15 cellular contexts compared by ENCODE assay signal in the genomic region with DNA sequence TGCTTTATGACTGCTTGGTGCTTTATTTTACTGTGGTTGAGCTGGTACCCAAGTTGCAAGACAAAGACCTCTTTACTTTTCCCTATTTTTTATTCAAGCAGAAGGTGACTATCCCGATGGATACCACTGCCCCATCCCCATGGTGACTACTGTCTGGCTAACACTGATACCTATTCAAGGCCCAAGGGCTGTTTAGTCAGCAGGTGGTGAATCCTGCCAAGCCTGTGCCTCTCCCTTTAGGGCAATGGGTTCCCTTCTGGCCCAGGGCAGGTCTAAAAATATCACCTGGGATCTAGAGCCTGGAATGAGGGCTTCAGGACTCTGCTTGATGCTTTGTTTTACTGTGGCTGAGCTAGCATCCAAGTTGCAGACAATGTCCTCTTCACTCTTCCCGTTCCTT.
A peak's percentile ranks its signal among the peaks of the same experiment; 100 is the strongest.
DNase-seq lines count a peak whose midpoint lies in the region; ATAC-seq and TF ChIP-seq lines count a peak whose summit lies in the region.
"Had no signal": no experiment of that assay in that cellular context is flagged by ENCODE, and none has a peak within 500 bp of the region (broad histone marks: within the 10 kb centered on the region; RNA-seq: fewer than 3 reads in every experiment).

No MANE protein-coding gene starts in this region.

- ATAC-seq in PC-3 (no peak), foreskin keratinocyte (peak; percentile 88)
- ATAC-seq: CD8-positive, alpha-beta T cell had no signal

- dilution Hi-C loops in mammary epithelial cell (cut with HindIII; ENCODE audit: low sequenced_read_pairs): no loop called here

- no peaks in the 10 kb centered on the region for H3K9me2 ChIP-seq in PC-3 (replicated peaks; ENCODE audit: low read length)

- H3K9ac ChIP-seq in PC-3 (ENCODE audit: low read length) (no peak overlapping the region), mammary epithelial cell (ENCODE audit: insufficient read depth, low read length) (no peak overlapping the region)

- H3K4me1 ChIP-seq in PC-3 (ENCODE audit: insufficient read depth, low read length): no peaks in the 10 kb centered on the region
- H3K4me1 ChIP-seq in mammary epithelial cell (ENCODE audit: insufficient read depth, low read length): peaks cover 7% of the 10 kb centered on the region
- H3K4me1 ChIP-seq in foreskin keratinocyte: no peaks in the 10 kb centered on the region
- no peaks in the 10 kb centered on the region for H3K4me1 ChIP-seq in ascending aorta
- no peaks in the 10 kb centered on the region for H3K4me1 ChIP-seq in stomach
- H3K4me1 ChIP-seq: Caco-2, HAP-1 had no signal

- POLR2A ChIA-PET in PC-3 (lab: Charles Lee; ENCODE audit: unreplicated experiment): no interaction called here

- H2AFZ ChIP-seq in PC-3 (ENCODE audit: low read length): no peak overlapping the region
- H2AFZ ChIP-seq in mammary epithelial cell (ENCODE audit: low read depth, low read length): peak overlapping the region; percentile 25

- no peaks in the 10 kb centered on the region for H3K27me3 ChIP-seq in PC-3 (ENCODE audit: low read length)
- H3K27me3 ChIP-seq in mammary epithelial cell (ENCODE audit: insufficient read depth, low read length): no peaks in the 10 kb centered on the region
- no peaks in the 10 kb centered on the region for H3K27me3 ChIP-seq in foreskin keratinocyte
- H3K27me3 ChIP-seq in ascending aorta: no peaks in the 10 kb centered on the region
- H3K27me3 ChIP-seq in stomach: no peaks in the 10 kb centered on the region

- H4K20me1 ChIP-seq in PC-3 (ENCODE audit: low read length) (no peaks in the 10 kb centered on the region), mammary epithelial cell (ENCODE audit: insufficient read depth, low read length) (no peaks in the 10 kb centered on the region)

- H3K4me2 ChIP-seq in PC-3 (ENCODE audit: low read length) (no peak overlapping the region), mammary epithelial cell (ENCODE audit: insufficient read depth, low read depth, low read length) (no peak overlapping the region)

- TF ChIP-seq EP300 in stomach (IDR thresholded peaks at IDR 0.05): no peak

- DNase-seq in PC-3 (peak; percentile 54), mammary epithelial cell (peak; percentile 66), foreskin keratinocyte (peak; percentile 17 to 48), ascending aorta (ENCODE audit: low spot score in 2 of 2) (no peak), RPMI8226 (no peak), stomach (no peak)
- DNase-seq: Caco-2; CD4-positive, CD25-positive, alpha-beta regulatory T cell; CD8-positive, alpha-beta T cell; DMS153; DND-41; GOT3; HFFc6 had no signal

- H3K4me3 ChIP-seq in PC-3 (ENCODE audit: low read length) (no peak overlapping the region), mammary epithelial cell (replicated peaks in 1 of 3; ENCODE audit: insufficient read depth in 1 of 3, low read depth in 2 of 3, low read length in 3 of 3) (no peak overlapping the region), ascending aorta (no peak overlapping the region), stomach (no peak overlapping the region)
- H3K4me3 ChIP-seq: HAP-1 had no signal

- no peaks in the 10 kb centered on the region for H3F3A ChIP-seq in PC-3 (ENCODE audit: low read length, unreplicated experiment)

- H3K27ac ChIP-seq in PC-3 (ENCODE audit: low read length): no peak overlapping the region
- no peak overlapping the region for H3K27ac ChIP-seq in mammary epithelial cell (ENCODE audit: insufficient read depth, low read depth, low read length)
- H3K27ac ChIP-seq in foreskin keratinocyte: no peak overlapping the region
- no peak overlapping the region for H3K27ac ChIP-seq in ascending aorta
- no peak overlapping the region for H3K27ac ChIP-seq in stomach
- H3K27ac ChIP-seq: C4-2B had no signal

- TF ChIP-seq CTCF in PC-3 (conservative IDR thresholded peaks at IDR 0.05; ENCODE audit: low read depth, low read length): no peak
- no peak for TF ChIP-seq CTCF in mammary epithelial cell (conservative IDR thresholded peaks at IDR 0.05 in 1 of 2, IDR thresholded peaks at IDR 0.05 in 1 of 2; ENCODE audit: extremely low read depth in 1 of 2, insufficient read depth in 1 of 2, low read depth in 1 of 2, low read length in 2 of 2)
- no peak for TF ChIP-seq CTCF in foreskin keratinocyte (conservative IDR thresholded peaks at IDR 0.05)
- TF ChIP-seq CTCF in ascending aorta (IDR thresholded peaks at IDR 0.05): no peak
- no peak for TF ChIP-seq CTCF in stomach (IDR thresholded peaks at IDR 0.05)

- WGBS in mammary epithelial cell (ENCODE audit: low coverage, missing lambda C conversion rate): 75% methylated on average over 2 of the region's 2 CpGs
- WGBS in stomach, 5 donors: 89 to 96% (median 90%) methylated on average over 2 of the region's 2 CpGs

- H3K36me3 ChIP-seq in PC-3 (ENCODE audit: low read depth, low read length) (no peaks in the 10 kb centered on the region), mammary epithelial cell (ENCODE audit: insufficient read depth, low read length) (no peaks in the 10 kb centered on the region), ascending aorta (no peaks in the 10 kb centered on the region), stomach (no peaks in the 10 kb centered on the region)
- H3K36me3 ChIP-seq: HAP-1 had no signal

- CTCF ChIA-PET in PC-3 (lab: Charles Lee) (no interaction called here), mammary epithelial cell (lab: Charles Lee; ENCODE audit: low non-redundant PET) (no interaction called here)

- no peaks in the 10 kb centered on the region for H3K9me3 ChIP-seq in PC-3 (ENCODE audit: low read length)
- H3K9me3 ChIP-seq in mammary epithelial cell (replicated peaks; ENCODE audit: insufficient read depth, low read length): no peaks in the 10 kb centered on the region
- H3K9me3 ChIP-seq in ascending aorta: peaks cover 0 to 13% of the 10 kb centered on the region in 2 donors
- peaks cover 0 to 25% (median 0%) of the 10 kb centered on the region in 4 donors for H3K9me3 ChIP-seq in stomach
- H3K9me3 ChIP-seq: Caco-2, HAP-1 had no signal

- no peak for TF ChIP-seq POLR2A in stomach (IDR thresholded peaks at IDR 0.05)

- intact Hi-C loops in PC-3 (cut with micrococcal nuclease): no loop called here
- intact Hi-C loops in mammary epithelial cell (cut with micrococcal nuclease): no loop called here
- intact Hi-C loops in ascending aorta (cut with DNase I): no loop called here
- intact Hi-C loops in stomach (cut with DNase I; ENCODE audit: low total_unique reads): no loop called here

- in situ Hi-C loops in mammary epithelial cell (cut with MboI; ENCODE audit: low sequenced_read_pairs in 2 of 2): no loop called here

- H3K79me2 ChIP-seq in PC-3 (ENCODE audit: low read length) (no peaks in the 10 kb centered on the region), mammary epithelial cell (ENCODE audit: insufficient read depth, low read length) (no peaks in the 10 kb centered on the region)

- BruUV-seq in PC-3 (replicated peaks; lab: Mats Ljungman, UMichigan) (no TSS peak), mammary epithelial cell (replicated peaks; lab: Mats Ljungman, UMichigan) (no TSS peak)

Comparison
In these comparisons a context has a peak if more than half of its experiments do, and no peak if none do; other contexts are left out.
1. DNase-seq: peak in PC-3 (single experiment), mammary epithelial cell (single experiment) and foreskin keratinocyte (2 of 2); none in ascending aorta (0 of 2), RPMI8226 (single experiment) and stomach (single experiment).